ENCODE assay signal across 22 cellular contexts in the genomic region with DNA sequence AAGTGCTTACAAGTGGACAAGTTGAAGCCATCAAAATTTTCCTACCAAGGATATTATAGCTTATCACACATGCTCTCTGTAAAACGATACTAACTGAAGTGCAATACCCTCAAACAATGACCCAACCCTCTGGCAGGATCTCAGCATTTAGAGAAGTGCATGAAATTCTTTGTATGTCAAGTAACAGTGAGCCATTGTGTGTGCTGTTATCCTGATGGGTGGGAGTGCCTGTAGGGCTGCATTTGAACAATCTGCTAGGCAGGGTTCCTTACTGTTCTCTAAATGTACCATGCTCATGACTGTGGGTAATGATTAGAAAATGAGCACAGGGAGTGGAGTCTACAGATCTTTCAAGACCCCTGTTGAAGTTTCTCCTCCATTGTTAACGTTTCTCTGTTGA.
"Had no signal": no experiment of that assay in that cellular context is flagged by ENCODE, and none has a peak within 500 bp of the region (broad histone marks: within the 10 kb centered on the region; RNA-seq: fewer than 3 reads in every experiment).

No MANE protein-coding gene starts in this region.

- H3K4me3 ChIP-seq: esophagus muscularis mucosa, gastrocnemius medialis, mucosa of descending colon, spleen, uterus had no signal

- H3K27ac ChIP-seq: esophagus muscularis mucosa, gastrocnemius medialis, spleen, uterus had no signal

- H3K9me3 ChIP-seq: esophagus muscularis mucosa, gastrocnemius medialis, mucosa of descending colon, uterus had no signal

- DNase-seq: activated CD4-positive, alpha-beta T cell treated with anti-CD3 and anti-CD28 coated beads for 36 hours; activated CD4-positive, alpha-beta T cell treated with anti-CD3 and anti-CD28 coated beads, Interleukin-2, amount 50 U/mL, for 4 hours; activated CD4-positive, CD25-positive, alpha-beta regulatory T cell; activated naive CD4-positive, alpha-beta T cell; activated T-cell treated with anti-CD3 and anti-CD28 coated beads for 4 hours; activated T-cell treated with anti-CD3 and anti-CD28 coated beads, Interleukin-2, amount 50 U/mL, for 72 hours; gastrocnemius medialis; hippocampal formation; kidney; left colon; mesenchymal stem cell; mucosa of descending colon; posterior cingulate gyrus; right cardiac atrium; spleen; stimulated activated naive CD4-positive, alpha-beta T cell; T-helper 1 cell; trophoblast cell; uterus had no signal

- H3K4me1 ChIP-seq: gastrocnemius medialis, spleen, uterus had no signal

- H3K36me3 ChIP-seq: esophagus muscularis mucosa, gastrocnemius medialis, spleen, uterus had no signal

- H3K27me3 ChIP-seq: esophagus muscularis mucosa, gastrocnemius medialis, spleen, uterus had no signal

- ATAC-seq: activated CD4-positive, alpha-beta T cell treated with anti-CD3 and anti-CD28 coated beads for 36 hours; activated naive CD4-positive, alpha-beta T cell treated with anti-CD3 and anti-CD28 coated beads, Interleukin-2, amount 50 U/mL, for 72 hours; activated T-cell treated with anti-CD3 and anti-CD28 coated beads, Interleukin-2, amount 50 U/mL, for 72 hours; gastrocnemius medialis; left colon; mucosa of descending colon; natural killer cell treated with Interleukin-12 subunit alpha and Interleukin-12 subunit beta and Interleukin-15 and Interleukin-18, amount 100 ng/mL, for 72 hours; right cardiac atrium had no signal
